1 cellular context compared by ENCODE assay signal in genomic region chr9:77291714-77292113, GRCh38.
TF ChIP-seq lines count a peak whose summit lies in the region.

No MANE protein-coding gene starts in this region.

TF ChIP-seq in K562, 482 proteins besides CTCF, POLR2A, EP300 and RAD21 (continued from another document):
- TF ChIP-seq ARID3A (IDR thresholded peaks at IDR 0.05; ENCODE audit: borderline replicate concordance, low read depth, low read length) = peak; percentile 65; the same call in 1 of the 2 replicates
